Comparison of ENCODE assay signal across 8 cellular contexts in genomic region chr19:1478934-1479707, GRCh38. TPM values are rescaled to one million over a fixed set of nuclear protein-coding genes. Genes with fewer than 3 reads are reported as not detected.
DNase-seq lines count a peak whose midpoint lies in the region; ATAC-seq and TF ChIP-seq lines count a peak whose summit lies in the region.

Gene C19orf25 (minus strand): TSS chr19:1479215. CDS start chr19:1478903, 312 bp downstream.

- H3K4me3 ChIP-seq in dorsolateral prefrontal cortex: peak within 1 kb of the TSS; percentile 67 to 99 (median 94)
- H3K4me3 ChIP-seq in right lobe of liver: peak within 1 kb of the TSS; percentile 87 to 99 (median 96)

- TF ChIP-seq CTCF in dorsolateral prefrontal cortex (IDR thresholded peaks at IDR 0.05 in 54 of 56, conservative IDR thresholded peaks at IDR 0.05 in 2 of 56; ENCODE audit: low read depth in 1 of 56, partially characterized antibody in 56 of 56): peak in 16 of 56 donors; percentile 5 to 41 (median 23)
- TF ChIP-seq CTCF in right lobe of liver (IDR thresholded peaks at IDR 0.05): no peak

- H3K36me3 ChIP-seq in right lobe of liver: no peaks in the 10 kb centered on the region

- ATAC-seq in GM19372 (IDR thresholded peaks at IDR 0.05; ENCODE audit: low read depth, unreplicated experiment) (peak; percentile 88), HG03571 (IDR thresholded peaks at IDR 0.05; ENCODE audit: unreplicated experiment) (peak; percentile 60), right lobe of liver (peak; percentile 94 to 99 (median 97))

- peak within 1 kb of the TSS in 52 of 59 donors; percentile 6 to 84 (median 68) for H3K27ac ChIP-seq in dorsolateral prefrontal cortex
- H3K27ac ChIP-seq in right lobe of liver: peak within 1 kb of the TSS; percentile 21 to 67 (median 45)

- no peaks in the 10 kb centered on the region for H3K9me3 ChIP-seq in right lobe of liver

- WGBS in right lobe of liver (ENCODE audit: insufficient coverage, low coverage, low lambda C conversion rate, missing lambda C conversion rate): 0% methylated on average over 17 of the region's 71 CpGs

- peak; percentile 44 for TF ChIP-seq POLR2A in right lobe of liver (IDR thresholded peaks at IDR 0.05)

- H3K27me3 ChIP-seq in dorsolateral prefrontal cortex: no peaks in the 10 kb centered on the region
- H3K27me3 ChIP-seq in right lobe of liver: no peaks in the 10 kb centered on the region

- intact Hi-C loops in dorsolateral prefrontal cortex (cut with DNase I) (loop anchor here in 1 of 2 donors (5.0 kb wide), 1 partner anchor 42 kb away; the partner anchor contains the start of gene RPS15), right lobe of liver (cut with DNase I) (no loop called here)

- peak; percentile 43 to 91 (median 86) for DNase-seq in C1 segment of cervical spinal cord (lab: John Stamatoyannopoulos, UW)
- peak; percentile 67 for DNase-seq in NCI-H82 treated with DMSO at 0.1 percent for 48 hours (lab: John Stamatoyannopoulos, UW; ENCODE audit: unreplicated experiment)
- peak; percentile 94 for DNase-seq in activated CD4-positive, alpha-beta T cell treated with anti-CD3 and anti-CD28 coated beads, Interleukin-2, amount 50 U/mL, for 48 hours
- peak; percentile 90 to 97 (median 94) for DNase-seq in dorsolateral prefrontal cortex
- DNase-seq in right lobe of liver: peak; percentile 96 to 97 (median 96)
- peak; percentile 94 for DNase-seq in stimulated activated CD4-positive, alpha-beta T cell treated with anti-CD3 and anti-CD28 coated beads, Interleukin-4, amount 100 ng/mL, for 24 hours

- H3K4me1 ChIP-seq in right lobe of liver: peaks cover 0 to 9% (median 4%) of the 10 kb centered on the region in 4 donors

RNA-seq across cellular contexts. Expression of gene C19orf25, which starts in this region (rescaled TPM):
- total RNA-seq in dorsolateral prefrontal cortex: 10 to 100 TPM; 28.3 to 63.0 (median 35.2) TPM
- 10 to 100 TPM; 12.2 to 32.7 (median 15.3) TPM for total RNA-seq in right lobe of liver

Comparison
In these comparisons a context has a peak if more than half of its experiments do, and no peak if none do; other contexts are left out.
1. Peak in every context shown above with its lines: DNase-seq, ATAC-seq, H3K4me3 ChIP-seq and H3K27ac ChIP-seq.